Comparison of ENCODE assay signal across 29 cellular contexts in genomic region chr7:19235680-19236079, GRCh38.
"Had no signal": no experiment of that assay in that cellular context is flagged by ENCODE, and none has a peak within 500 bp of the region (broad histone marks: within the 10 kb centered on the region; RNA-seq: fewer than 3 reads in every experiment).

No MANE protein-coding gene starts in this region.

- H3K4me2 ChIP-seq: hepatocyte, neural progenitor cell, smooth muscle cell had no signal

- H3K27me3 ChIP-seq: dorsolateral prefrontal cortex, gastroesophageal sphincter, heart left ventricle, hepatocyte, left lung, neural progenitor cell, right atrium auricular region, suprapubic skin, transverse colon, vagina had no signal

- H2AFZ ChIP-seq: hepatocyte, neural progenitor cell had no signal

- H3K27ac ChIP-seq: dorsolateral prefrontal cortex, epithelial cell of prostate, gastroesophageal sphincter, heart left ventricle, hepatocyte, left lung, neural progenitor cell, prostate gland, right atrium auricular region, suprapubic skin, transverse colon, vagina had no signal

- H3K36me3 Mint-ChIP-seq: naive thymus-derived CD4-positive, alpha-beta T cell; neural progenitor cell had no signal

- H3K4me1 ChIP-seq: gastroesophageal sphincter, heart left ventricle, left lung, neural progenitor cell, prostate gland, right atrium auricular region, suprapubic skin, transverse colon, vagina had no signal

- H3K27me3 Mint-ChIP-seq: naive thymus-derived CD4-positive, alpha-beta T cell; stimulated activated naive CD8-positive, alpha-beta T cell treated with anti-CD3 and anti-CD28 coated beads, Interleukin-15, amount 100 ng/mL, for 72 hours had no signal

- H3K27ac Mint-ChIP-seq: naive thymus-derived CD4-positive, alpha-beta T cell; nephron; neural progenitor cell; stimulated activated naive CD8-positive, alpha-beta T cell treated with anti-CD3 and anti-CD28 coated beads, Interleukin-15, amount 100 ng/mL, for 72 hours had no signal

- DNase-seq: cortex of kidney; dorsolateral prefrontal cortex; effector CD4-positive, alpha-beta T cell; foreskin fibroblast; heart left ventricle; left cardiac atrium; left lung; mesendoderm; midbrain; naive thymus-derived CD4-positive, alpha-beta T cell; stimulated activated CD4-positive, alpha-beta T cell treated with anti-CD3 and anti-CD28 coated beads, Interleukin-12 subunit alpha, Interleukin-12 subunit beta, amount 100 ng/mL, for 4 hours; stimulated activated CD4-positive, alpha-beta T cell treated with anti-CD3 and anti-CD28 coated beads, Interleukin-1b, Interleukin-23, amount 100 ng/mL, for 48 hours; stimulated activated CD4-positive, alpha-beta T cell treated with anti-CD3 and anti-CD28 coated beads, Interleukin-4, amount 100 ng/mL, for 1 hour; stimulated activated CD8-positive, alpha-beta memory T cell treated with anti-CD3 and anti-CD28 coated beads, Interleukin-4, amount 100 ng/mL, for 48 hours; stimulated activated naive CD4-positive, alpha-beta T cell; stimulated activated naive CD8-positive, alpha-beta T cell treated with anti-CD3 and anti-CD28 coated beads, Interleukin-15, amount 100 ng/mL, for 72 hours; transverse colon had no signal

- H3K36me3 ChIP-seq: gastroesophageal sphincter, heart left ventricle, left lung, neural progenitor cell, prostate gland, right atrium auricular region, suprapubic skin, transverse colon, vagina had no signal

- ATAC-seq: esophagus mucosa; gastroesophageal sphincter; heart left ventricle; left cardiac atrium; left lung; naive thymus-derived CD4-positive, alpha-beta T cell; sciatic nerve; stimulated activated naive CD8-positive, alpha-beta T cell treated with anti-CD3 and anti-CD28 coated beads, Interleukin-15, amount 100 ng/mL, for 72 hours had no signal

- H3K9me3 ChIP-seq: prostate gland, suprapubic skin, vagina had no signal

- H3K4me1 Mint-ChIP-seq: naive thymus-derived CD4-positive, alpha-beta T cell; nephron; neural progenitor cell; stimulated activated naive CD8-positive, alpha-beta T cell treated with anti-CD3 and anti-CD28 coated beads, Interleukin-15, amount 100 ng/mL, for 72 hours had no signal

- H3K4me3 ChIP-seq: dorsolateral prefrontal cortex, gastroesophageal sphincter, heart left ventricle, hepatocyte, left lung, neural progenitor cell, prostate gland, right atrium auricular region, smooth muscle cell, suprapubic skin, transverse colon, vagina had no signal

- H3K4me3 Mint-ChIP-seq: naive thymus-derived CD4-positive, alpha-beta T cell; nephron; neural progenitor cell; stimulated activated naive CD8-positive, alpha-beta T cell treated with anti-CD3 and anti-CD28 coated beads, Interleukin-15, amount 100 ng/mL, for 72 hours had no signal

- H3K79me2 ChIP-seq: hepatocyte had no signal
